In the genomic region with DNA sequence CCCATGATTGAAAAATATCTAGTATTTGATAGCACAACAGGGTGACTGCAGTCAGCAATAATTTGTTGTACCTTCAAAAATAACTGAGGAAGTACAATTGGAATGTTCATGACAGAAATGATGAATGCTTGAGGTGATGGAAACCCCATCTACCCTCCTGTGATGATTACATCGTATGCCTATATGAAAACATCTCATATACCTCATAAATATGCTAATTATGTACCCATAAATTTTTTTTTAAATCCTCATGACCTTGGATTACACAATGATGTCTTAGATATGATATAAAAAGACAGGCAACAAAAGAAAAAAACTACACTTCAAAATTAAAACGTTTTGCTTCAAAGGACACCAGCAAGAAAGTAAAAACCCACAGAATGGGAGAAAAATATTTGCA, we compare ENCODE assay signal across 10 cellular contexts. TPM values are rescaled to one million over a fixed set of nuclear protein-coding genes. Genes with fewer than 3 reads are reported as not detected.
DNase-seq lines count a peak whose midpoint lies in the region; FAIRE-seq and TF ChIP-seq lines count a peak whose summit lies in the region.
"Had no signal": no experiment of that assay in that cellular context is flagged by ENCODE, and none has a peak within 500 bp of the region (broad histone marks: within the 10 kb centered on the region; RNA-seq: fewer than 3 reads in every experiment).

No MANE protein-coding gene starts in this region.

- H3K9me3 ChIP-seq in CD4-positive, alpha-beta memory T cell (ENCODE audit: control insufficient read depth in 1 of 2, low read length in 2 of 2) = no peaks in the 10 kb centered on the region
- H3K9me3 ChIP-seq in astrocyte (ENCODE audit: insufficient read depth, low read depth, low read length) = no peaks in the 10 kb centered on the region
- no peaks in the 10 kb centered on the region for H3K9me3 ChIP-seq in neuronal stem cell (replicated peaks in 1 of 2; ENCODE audit: control insufficient read depth in 2 of 2, insufficient read depth in 1 of 2, low read depth in 1 of 2, low read length in 2 of 2)
- H3K9me3 ChIP-seq in WERI-Rb-1 (ENCODE audit: severe bottlenecking) = peaks cover 5% of the 10 kb centered on the region

- H3K27me3 ChIP-seq in CD4-positive, alpha-beta memory T cell (ENCODE audit: insufficient read depth, low read length) = no peaks in the 10 kb centered on the region
- no peaks in the 10 kb centered on the region for H3K27me3 ChIP-seq in astrocyte (ENCODE audit: insufficient read depth, low read length)
- H3K27me3 ChIP-seq in neuronal stem cell (ENCODE audit: control insufficient read depth in 3 of 3, insufficient read depth in 3 of 3, low read depth in 1 of 3, low read length in 3 of 3) = no peaks in the 10 kb centered on the region
- H3K27me3 ChIP-seq in WERI-Rb-1 (ENCODE audit: insufficient read depth, low read depth, severe bottlenecking) = no peaks in the 10 kb centered on the region

- H3K9me3 Mint-ChIP-seq in CD4-positive, alpha-beta memory T cell = peaks cover 0 to 2% (median 0%) of the 10 kb centered on the region in 8 donors
- peaks cover 3% of the 10 kb centered on the region for H3K9me3 Mint-ChIP-seq in astrocyte (ENCODE audit: unreplicated experiment)
- H3K9me3 Mint-ChIP-seq: activated T-cell treated with anti-CD3 and anti-CD28 coated beads, Interleukin-2, amount 50 U/mL, for 24 hours had no signal

- POLR2A ChIA-PET in CD4-positive, alpha-beta memory T cell (lab: Charles Lee; ENCODE audit: partially characterized antibody) = interaction anchor here (0.7 to 4.1 kb wide), 4 partner anchors 43 to 286 kb away, joined by 3 to 27 read pairs (median 12); a partner anchor contains a TSS
- POLR2A ChIA-PET in HEK293T (lab: Yijun Ruan, JAX) = interaction anchor here (1.4 kb wide), 1 partner anchor 58 kb away, joined by 3 read pairs; no protein-coding TSS in a partner anchor

- H3K9ac ChIP-seq in astrocyte (ENCODE audit: low read length) (no peak overlapping the region), neuronal stem cell (ENCODE audit: low read depth, low read length, poor library complexity) (no peak overlapping the region)

- no peak overlapping the region for H2BK120ac ChIP-seq in neuronal stem cell (ENCODE audit: low read depth, low read length)

- no peaks in the 10 kb centered on the region for H3K27me3 Mint-ChIP-seq in CD4-positive, alpha-beta memory T cell
- no peaks in the 10 kb centered on the region for H3K27me3 Mint-ChIP-seq in astrocyte (ENCODE audit: low read depth, unreplicated experiment)
- H3K27me3 Mint-ChIP-seq: activated T-cell treated with anti-CD3 and anti-CD28 coated beads, Interleukin-2, amount 50 U/mL, for 24 hours had no signal

- WGBS in neuronal stem cell (ENCODE audit: extremely low coverage in 2 of 2, insufficient read length in 2 of 2, insufficient replicate concordance in 1 of 2), 2 donors = no CpG with 5 or more reads among the region's 2 CpGs

- H2BK5ac ChIP-seq in neuronal stem cell (ENCODE audit: low read length) = no peak overlapping the region

- no peak for DNase-seq in CD4-positive, alpha-beta memory T cell
- no peak for DNase-seq in HEK293T (ENCODE audit: extremely low spot score)
- no peak for DNase-seq in astrocyte (ENCODE audit: low read depth)
- no peak for DNase-seq in neuronal stem cell (ENCODE audit: low spot score)
- DNase-seq in retina = no peak
- DNase-seq in WERI-Rb-1 = no peak
- DNase-seq in Ammon's horn (ENCODE audit: low spot score) = no peak
- DNase-seq in amygdala (lab: John Stamatoyannopoulos, UW) = no peak
- DNase-seq: COR-L47 had no signal

- peak overlapping the region; percentile 89 for H3K4me2 ChIP-seq in astrocyte (ENCODE audit: low read length)
- no peak overlapping the region for H3K4me2 ChIP-seq in neuronal stem cell (ENCODE audit: insufficient read depth, low read length, poor library complexity, severe bottlenecking)

- no peak for FAIRE-seq in astrocyte (lab: Jason Lieb, UNC)

- no peak overlapping the region for H3K4ac ChIP-seq in neuronal stem cell (ENCODE audit: low read length)

- H3K79me1 ChIP-seq in neuronal stem cell (ENCODE audit: low read depth, low read length) = no peaks in the 10 kb centered on the region

- peak overlapping the region in 1 of 2 donors; percentile 70 for H3K4me3 ChIP-seq in CD4-positive, alpha-beta memory T cell (ENCODE audit: low read length in 2 of 2)
- H3K4me3 ChIP-seq in astrocyte (ENCODE audit: insufficient read depth, low read depth, low read length) (no peak overlapping the region), neuronal stem cell (ENCODE audit: low read length in 2 of 2) (no peak overlapping the region), WERI-Rb-1 (ENCODE audit: low read depth, low read length) (no peak overlapping the region)

- H3K14ac ChIP-seq in neuronal stem cell (ENCODE audit: low read length) = no peak overlapping the region

- H2AK5ac ChIP-seq in neuronal stem cell (ENCODE audit: low read depth, low read length) = no peak overlapping the region

- peaks cover 5 to 12% (median 9%) of the 10 kb centered on the region in 4 donors for H3K4me1 Mint-ChIP-seq in CD4-positive, alpha-beta memory T cell
- H3K4me1 Mint-ChIP-seq in astrocyte (ENCODE audit: low read depth, unreplicated experiment) = peaks cover 1% of the 10 kb centered on the region

- H3K27ac Mint-ChIP-seq in CD4-positive, alpha-beta memory T cell = no peak overlapping the region
- H3K27ac Mint-ChIP-seq in astrocyte (ENCODE audit: unreplicated experiment) = no peak overlapping the region
- H3K27ac Mint-ChIP-seq: activated T-cell treated with anti-CD3 and anti-CD28 coated beads, Interleukin-2, amount 50 U/mL, for 24 hours had no signal

- H2AFZ ChIP-seq in astrocyte (ENCODE audit: low read depth, low read length) (no peak overlapping the region), neuronal stem cell (ENCODE audit: low read length) (peak overlapping the region; percentile 95)

- no peak overlapping the region for H3K23ac ChIP-seq in neuronal stem cell (ENCODE audit: low read depth, low read length, poor library complexity)

- H4K20me1 ChIP-seq in astrocyte (ENCODE audit: insufficient read depth, low read length) = peaks cover 10% of the 10 kb centered on the region

- peak overlapping the region; percentile 90 for H3K27ac ChIP-seq in CD4-positive, alpha-beta memory T cell (ENCODE audit: low read depth, low read length)
- H3K27ac ChIP-seq in astrocyte (ENCODE audit: low read depth, low read length) (no peak overlapping the region), neuronal stem cell (replicated peaks; ENCODE audit: low read length) (no peak overlapping the region), WERI-Rb-1 (no peak overlapping the region)

- H3K18ac ChIP-seq in neuronal stem cell (ENCODE audit: low read length) = no peak overlapping the region

- peaks cover 24% of the 10 kb centered on the region for H3K4me1 ChIP-seq in CD4-positive, alpha-beta memory T cell (ENCODE audit: insufficient read depth, low read length)
- H3K4me1 ChIP-seq in astrocyte (ENCODE audit: insufficient read depth, low read length) (peaks cover 4% of the 10 kb centered on the region), neuronal stem cell (ENCODE audit: control insufficient read depth in 2 of 2, insufficient read depth in 1 of 2, low read depth in 1 of 2, low read length in 2 of 2) (peaks cover 1 to 2% of the 10 kb centered on the region in 2 donors)

- H2BK12ac ChIP-seq in neuronal stem cell (ENCODE audit: low read length) = no peak overlapping the region

- TF ChIP-seq CTCF in astrocyte (IDR thresholded peaks at IDR 0.05; ENCODE audit: insufficient read depth, low read depth, low read length) = no peak
- TF ChIP-seq CTCF in WERI-Rb-1 (IDR thresholded peaks at IDR 0.05; ENCODE audit: low read depth, low read length) = no peak

- H3K79me2 ChIP-seq in astrocyte (ENCODE audit: insufficient read depth, low read length) = peaks cover 37% of the 10 kb centered on the region

- no peak overlapping the region for H2BK15ac ChIP-seq in neuronal stem cell (ENCODE audit: low read length)

- intact Hi-C loops in CD4-positive, alpha-beta memory T cell (cut with micrococcal nuclease) = no loop called here

- H3K4me3 Mint-ChIP-seq in CD4-positive, alpha-beta memory T cell = peak overlapping the region in 1 of 8 donors; percentile 31
- no peak overlapping the region for H3K4me3 Mint-ChIP-seq in astrocyte (ENCODE audit: unreplicated experiment)
- H3K4me3 Mint-ChIP-seq: activated T-cell treated with anti-CD3 and anti-CD28 coated beads, Interleukin-2, amount 50 U/mL, for 24 hours had no signal

- no peak overlapping the region for H4K8ac ChIP-seq in neuronal stem cell (ENCODE audit: low read depth, low read length)

- CTCF ChIA-PET in CD4-positive, alpha-beta memory T cell (lab: Charles Lee; ENCODE audit: partially characterized antibody) = interaction anchor here (1.0 kb wide), 1 partner anchor 60 kb away, joined by 3 read pairs; no protein-coding TSS in a partner anchor
- CTCF ChIA-PET in HEK293T (lab: Yijun Ruan, JAX) = no interaction called here

- H3K36me3 Mint-ChIP-seq in CD4-positive, alpha-beta memory T cell = peaks cover 0 to 8% of the 10 kb centered on the region in 2 donors
- H3K36me3 Mint-ChIP-seq in astrocyte (ENCODE audit: low read depth, unreplicated experiment) = no peaks in the 10 kb centered on the region

- H3K36me3 ChIP-seq in CD4-positive, alpha-beta memory T cell (ENCODE audit: insufficient read depth, low read length) = no peaks in the 10 kb centered on the region
- H3K36me3 ChIP-seq in astrocyte (ENCODE audit: insufficient read depth, low read length) (no peaks in the 10 kb centered on the region), neuronal stem cell (replicated peaks in 1 of 2; ENCODE audit: control insufficient read depth in 2 of 2, insufficient read depth in 2 of 2, low read length in 2 of 2) (peaks cover 0 to 6% of the 10 kb centered on the region in 2 donors), WERI-Rb-1 (peaks cover 6% of the 10 kb centered on the region)

- no peak overlapping the region for H4K91ac ChIP-seq in neuronal stem cell (ENCODE audit: low read depth, low read length, poor library complexity)

RNA-seq across cellular contexts. Expression of a gene that starts 1.4 kb away (rescaled TPM):
- total RNA-seq in CD4-positive, alpha-beta memory T cell = 10 to 100 TPM; 29.7 to 31.3 TPM
- 10 to 100 TPM; 18.4 to 25.4 TPM for polyA plus RNA-seq in CD4-positive, alpha-beta memory T cell
- total RNA-seq in astrocyte = 21.0 and 26.8 TPM in 2 replicates
- polyA plus RNA-seq in neuronal stem cell (2013, experiment 1 of 2) = 7.6 TPM
- polyA plus RNA-seq in neuronal stem cell (2013, experiment 2 of 2) = 6.8 TPM

RNA-seq across cellular contexts. Expression of a gene that starts 43.5 kb away (rescaled TPM):
- total RNA-seq in CD4-positive, alpha-beta memory T cell = 10 to 100 TPM; 23.3 to 24.9 TPM
- 10 to 100 TPM; 40.2 to 71.1 TPM for polyA plus RNA-seq in CD4-positive, alpha-beta memory T cell
- total RNA-seq in astrocyte = 17.9 and 25.3 TPM in 2 replicates
- polyA plus RNA-seq in neuronal stem cell (2013, experiment 1 of 2) = 29.2 TPM
- 27.9 TPM for polyA plus RNA-seq in neuronal stem cell (2013, experiment 2 of 2)

RNA-seq across cellular contexts. Expression of a gene that starts 59.0 kb away (rescaled TPM):
- 10 to 100 TPM; 22.3 to 23.3 TPM for total RNA-seq in CD4-positive, alpha-beta memory T cell
- 1 to 10 TPM; 1.8 to 5.4 TPM for polyA plus RNA-seq in CD4-positive, alpha-beta memory T cell
- total RNA-seq in astrocyte = 51.6 and 58.1 TPM in 2 replicates
- 34.9 TPM for polyA plus RNA-seq in neuronal stem cell (2013, experiment 1 of 2)
- 37.1 TPM for polyA plus RNA-seq in neuronal stem cell (2013, experiment 2 of 2)
